ENCODE assay signal across 18 cellular contexts in the genomic region with DNA sequence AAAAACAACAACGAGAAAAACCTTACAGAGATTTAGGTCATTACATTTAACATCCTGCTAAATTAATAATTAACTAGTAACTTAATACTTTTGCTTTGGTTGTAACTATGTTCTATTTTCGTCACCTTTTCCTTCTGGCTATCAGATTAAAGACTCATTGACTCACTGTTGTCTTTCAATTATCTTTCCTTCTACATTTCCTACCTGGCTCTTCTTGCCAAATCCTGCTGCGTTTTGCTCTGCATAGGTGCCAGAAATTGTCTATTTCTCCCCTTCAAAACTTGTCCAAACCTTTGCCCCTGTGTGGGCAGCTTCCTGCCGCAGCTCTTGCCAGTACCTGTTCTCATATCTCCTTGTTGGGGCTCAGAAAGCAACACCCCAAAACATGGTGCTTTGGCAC.
DNase-seq lines count a peak whose midpoint lies in the region; ATAC-seq and TF ChIP-seq lines count a peak whose summit lies in the region.
"Had no signal": no experiment of that assay in that cellular context is flagged by ENCODE, and none has a peak within 500 bp of the region (broad histone marks: within the 10 kb centered on the region; RNA-seq: fewer than 3 reads in every experiment).

No MANE protein-coding gene starts in this region.

- DNase-seq in DND-41 (no peak), PC-3 (no peak), hepatocyte (ENCODE audit: low spot score) (no peak), neural progenitor cell (ENCODE audit: low spot score) (no peak), NOMO-1 (lab: John Stamatoyannopoulos, UW; ENCODE audit: unreplicated experiment in 2 of 2) (no peak), NCI-H146 (lab: John Stamatoyannopoulos, UW) (no peak), T-helper 2 cell (no peak)
- DNase-seq: activated CD8-positive, alpha-beta memory T cell treated with anti-CD3 and anti-CD28 coated beads, Interleukin-2, amount 50 U/mL, for 48 hours; activated naive CD4-positive, alpha-beta T cell treated with Interleukin-2 at 50 U/mL for 16 hours; dermis blood vessel endothelial cell; DMS153; left cardiac atrium; MM.1S; naive thymus-derived CD4-positive, alpha-beta T cell; NCI-H2081 treated with DMSO at 0.1 percent for 48 hours; NCI-H748 treated with DMSO at 0.1 percent for 48 hours; Right ventricle myocardium superior had no signal

- no TSS peak for BruUV-seq in PC-3 (replicated peaks; lab: Mats Ljungman, UMichigan)

- no peaks in the 10 kb centered on the region for H4K20me1 ChIP-seq in DND-41 (ENCODE audit: insufficient read depth, low read length)
- no peaks in the 10 kb centered on the region for H4K20me1 ChIP-seq in PC-3 (ENCODE audit: low read length)
- H4K20me1 ChIP-seq in hepatocyte (ENCODE audit: insufficient read depth, poor library complexity, severe bottlenecking): no peaks in the 10 kb centered on the region
- H4K20me1 ChIP-seq in neural progenitor cell (ENCODE audit: low read depth): no peaks in the 10 kb centered on the region

- no peaks in the 10 kb centered on the region for H3K27me3 ChIP-seq in DND-41 (ENCODE audit: insufficient read depth, low read length, poor library complexity)
- no peaks in the 10 kb centered on the region for H3K27me3 ChIP-seq in PC-3 (ENCODE audit: low read length)
- no peaks in the 10 kb centered on the region for H3K27me3 ChIP-seq in hepatocyte
- no peaks in the 10 kb centered on the region for H3K27me3 ChIP-seq in neural progenitor cell

- TF ChIP-seq CTCF in DND-41 (IDR thresholded peaks at IDR 0.05; ENCODE audit: borderline replicate concordance, extremely low read depth, low read length, poor library complexity, severe bottlenecking): no peak
- no peak for TF ChIP-seq CTCF in PC-3 (conservative IDR thresholded peaks at IDR 0.05; ENCODE audit: low read depth, low read length)
- TF ChIP-seq CTCF in hepatocyte (IDR thresholded peaks at IDR 0.05; ENCODE audit: poor library complexity): no peak
- no peak for TF ChIP-seq CTCF in neural progenitor cell (IDR thresholded peaks at IDR 0.05)

- H3K36me3 Mint-ChIP-seq in neural progenitor cell: peaks cover 23% of the 10 kb centered on the region
- H3K36me3 Mint-ChIP-seq: naive thymus-derived CD4-positive, alpha-beta T cell had no signal

- peak overlapping the region; percentile 29; the same call in 1 of the 2 replicates for H3K27ac ChIP-seq in DND-41 (ENCODE audit: low read length)
- no peak overlapping the region for H3K27ac ChIP-seq in PC-3 (ENCODE audit: low read length)
- peak overlapping the region; percentile 81 for H3K27ac ChIP-seq in hepatocyte
- no peak overlapping the region for H3K27ac ChIP-seq in neural progenitor cell

- no peak overlapping the region; the same call in 1 of the 2 replicates for H2AFZ ChIP-seq in DND-41 (ENCODE audit: low read depth, low read length)
- no peak overlapping the region for H2AFZ ChIP-seq in PC-3 (ENCODE audit: low read length)
- H2AFZ ChIP-seq in hepatocyte: peak overlapping the region; percentile 23
- H2AFZ ChIP-seq in neural progenitor cell (replicated peaks): no peak overlapping the region

- H3K27me3 Mint-ChIP-seq in neural progenitor cell (ENCODE audit: insufficient read depth, low read depth): peaks cover 2% of the 10 kb centered on the region
- H3K27me3 Mint-ChIP-seq: naive thymus-derived CD4-positive, alpha-beta T cell had no signal

- H3K4me1 ChIP-seq in DND-41 (ENCODE audit: insufficient read depth, low read length): peaks cover 37% of the 10 kb centered on the region
- peaks cover 24% of the 10 kb centered on the region for H3K4me1 ChIP-seq in PC-3 (ENCODE audit: insufficient read depth, low read length)
- peaks cover 16% of the 10 kb centered on the region for H3K4me1 ChIP-seq in hepatocyte (ENCODE audit: insufficient read depth)
- H3K4me1 ChIP-seq in neural progenitor cell: peaks cover 35% of the 10 kb centered on the region

- H3F3A ChIP-seq in PC-3 (ENCODE audit: low read length, unreplicated experiment) (no peaks in the 10 kb centered on the region), neural progenitor cell (ENCODE audit: low read depth) (peaks cover 38% of the 10 kb centered on the region)

- POLR2A ChIA-PET in PC-3 (lab: Charles Lee; ENCODE audit: unreplicated experiment): no interaction called here

- H3K4me2 ChIP-seq in DND-41 (ENCODE audit: insufficient read depth, low read length) (no peak overlapping the region), PC-3 (ENCODE audit: low read length) (no peak overlapping the region), hepatocyte (peak overlapping the region; percentile 26), neural progenitor cell (no peak overlapping the region)

- H3K27ac Mint-ChIP-seq in neural progenitor cell: peak overlapping the region; percentile 43
- H3K27ac Mint-ChIP-seq: naive thymus-derived CD4-positive, alpha-beta T cell had no signal

- H3K9me2 ChIP-seq in PC-3 (replicated peaks; ENCODE audit: low read length) (no peaks in the 10 kb centered on the region), hepatocyte (replicated peaks; ENCODE audit: insufficient read depth) (no peaks in the 10 kb centered on the region)

- H3K4me3 Mint-ChIP-seq in neural progenitor cell: no peak overlapping the region
- H3K4me3 Mint-ChIP-seq: naive thymus-derived CD4-positive, alpha-beta T cell had no signal

- ATAC-seq in DND-41 (ENCODE audit: insufficient read depth, low read depth): no peak
- peak; percentile 15; the same call in 1 of the 2 replicates for ATAC-seq in PC-3
- ATAC-seq in HG03432 (IDR thresholded peaks at IDR 0.05; ENCODE audit: unreplicated experiment): no peak
- ATAC-seq: left cardiac atrium; naive thymus-derived CD4-positive, alpha-beta T cell had no signal

- H3K4me3 ChIP-seq in DND-41 (ENCODE audit: low read depth in 1 of 2, low read length in 2 of 2) (no peak overlapping the region), PC-3 (ENCODE audit: low read length) (no peak overlapping the region), hepatocyte (no peak overlapping the region), neural progenitor cell (no peak overlapping the region)

- WGBS in hepatocyte (ENCODE audit: low lambda C conversion rate, missing lambda C conversion rate): 69% methylated on average over 4 of the region's 4 CpGs

- peaks cover 42% of the 10 kb centered on the region for H3K9me3 Mint-ChIP-seq in neural progenitor cell

- H3K36me3 ChIP-seq in DND-41 (ENCODE audit: insufficient read depth, low read length) (no peaks in the 10 kb centered on the region), PC-3 (ENCODE audit: low read depth, low read length) (no peaks in the 10 kb centered on the region), hepatocyte (replicated peaks; ENCODE audit: insufficient read depth, low read depth) (no peaks in the 10 kb centered on the region), neural progenitor cell (peaks cover 17% of the 10 kb centered on the region)

- H3K79me2 ChIP-seq in DND-41 (ENCODE audit: insufficient read depth, low read length): no peaks in the 10 kb centered on the region
- H3K79me2 ChIP-seq in PC-3 (ENCODE audit: low read length): no peaks in the 10 kb centered on the region
- no peaks in the 10 kb centered on the region for H3K79me2 ChIP-seq in hepatocyte
- no peaks in the 10 kb centered on the region for H3K79me2 ChIP-seq in neural progenitor cell (ENCODE audit: low read depth)

- CTCF ChIA-PET in PC-3 (lab: Charles Lee): no interaction called here

- H3K9me3 ChIP-seq in DND-41 (ENCODE audit: insufficient read depth, low read length, severe bottlenecking) (peaks cover 13% of the 10 kb centered on the region), PC-3 (ENCODE audit: low read length) (no peaks in the 10 kb centered on the region), hepatocyte (ENCODE audit: low read depth) (no peaks in the 10 kb centered on the region), neural progenitor cell (ENCODE audit: low read depth) (peaks cover 15% of the 10 kb centered on the region)

- no peak overlapping the region for H3K9ac ChIP-seq in DND-41 (ENCODE audit: low read depth, low read length)
- no peak overlapping the region for H3K9ac ChIP-seq in PC-3 (ENCODE audit: low read length)
- no peak overlapping the region for H3K9ac ChIP-seq in neural progenitor cell

- peaks cover 45% of the 10 kb centered on the region for H3K4me1 Mint-ChIP-seq in neural progenitor cell
- H3K4me1 Mint-ChIP-seq: naive thymus-derived CD4-positive, alpha-beta T cell had no signal

- intact Hi-C loops in PC-3 (cut with micrococcal nuclease): no loop called here

Comparison
In these comparisons a context has a peak if more than half of its experiments do, and no peak if none do; other contexts are left out.
1. H3K27ac ChIP-seq: peak in DND-41 (single experiment) and hepatocyte (single experiment); none in PC-3 (single experiment) and neural progenitor cell (single experiment).